In genomic region chr14:80055226-80055625, GRCh38 we compare ENCODE assay signal across 30 cellular contexts.
A peak's percentile ranks its signal among the peaks of the same experiment; 100 is the strongest.
DNase-seq lines count a peak whose midpoint lies in the region; ATAC-seq and TF ChIP-seq lines count a peak whose summit lies in the region.
"Had no signal": no experiment of that assay in that cellular context is flagged by ENCODE, and none has a peak within 500 bp of the region (broad histone marks: within the 10 kb centered on the region; RNA-seq: fewer than 3 reads in every experiment).

No MANE protein-coding gene starts in this region.

- H3K27me3 ChIP-seq in parathyroid adenoma (ENCODE audit: control insufficient read depth, insufficient read depth, low read length) = no peaks in the 10 kb centered on the region
- H3K27me3 ChIP-seq: gastroesophageal sphincter, MG63, uterus had no signal

- no peaks in the 10 kb centered on the region for H3K4me1 ChIP-seq in parathyroid adenoma
- H3K4me1 ChIP-seq: Caco-2, uterus had no signal

- no peak overlapping the region for H3K4me3 ChIP-seq in parathyroid adenoma (ENCODE audit: low read depth, low read length)
- H3K4me3 ChIP-seq: gastroesophageal sphincter, K562, MG63, uterus had no signal

- H3K4me2 ChIP-seq in parathyroid adenoma (ENCODE audit: low read length) = no peak overlapping the region

- H3K36me3 ChIP-seq in parathyroid adenoma (ENCODE audit: control insufficient read depth, insufficient read depth, low read length) = no peaks in the 10 kb centered on the region
- H3K36me3 ChIP-seq: gastroesophageal sphincter, MG63, thoracic aorta, uterus had no signal

- peak overlapping the region; percentile 5 for H2AFZ ChIP-seq in parathyroid adenoma

- H3K79me2 ChIP-seq in parathyroid adenoma = no peaks in the 10 kb centered on the region

- H3K9ac ChIP-seq in parathyroid adenoma = no peak overlapping the region

- H3K27ac ChIP-seq in parathyroid adenoma = no peak overlapping the region
- H3K27ac ChIP-seq: gastroesophageal sphincter, thoracic aorta, uterus had no signal

- no peaks in the 10 kb centered on the region for H3K9me3 ChIP-seq in parathyroid adenoma (ENCODE audit: control insufficient read depth, low read length)
- H3K9me3 ChIP-seq: Caco-2, MG63, thoracic aorta, uterus had no signal

- peak; percentile 56 for DNase-seq in EH (ENCODE audit: low read depth)
- DNase-seq in NCI-H446 treated with DMSO at 0.1 percent for 48 hours (lab: John Stamatoyannopoulos, UW) = peak; percentile 47
- peak; percentile 63 to 94 for DNase-seq in cerebellar nuclear complex (lab: John Stamatoyannopoulos, UW)
- no peak for DNase-seq in activated effector memory CD4-positive, alpha-beta T cell treated with anti-CD3 and anti-CD28 coated beads, Interleukin-2, amount 50 U/mL, for 16 hours
- DNase-seq in NCI-H128 (lab: John Stamatoyannopoulos, UW; ENCODE audit: unreplicated experiment) = no peak
- DNase-seq: ACHN; activated CD4-positive, alpha-beta T cell treated with anti-CD3 and anti-CD28 coated beads, Interleukin-2, amount 10 ng/mL, durations not matched to agents 24 days and 14 days; activated naive CD4-positive, alpha-beta T cell treated with anti-CD3 and anti-CD28 coated beads, Interleukin-2, amount 50 U/mL, for 16 hours; activated T-cell treated with anti-CD3 and anti-CD28 coated beads, Interleukin-2, amount 50 U/mL, for 48 hours; aorta; Caco-2; DND-41; effector memory CD4-positive, alpha-beta T cell; erythroblast; MG63; midbrain; naive thymus-derived CD8-positive, alpha-beta T cell; NCI-H1417 treated with DMSO at 0.1 percent for 48 hours; NCI-H524; stimulated activated CD4-positive, alpha-beta T cell treated with anti-CD3 and anti-CD28 coated beads, Interleukin-12 subunit alpha, Interleukin-12 subunit beta, amount 100 ng/mL, for 4 hours; stimulated activated CD4-positive, alpha-beta T cell treated with anti-CD3 and anti-CD28 coated beads, Interleukin-4, amount 100 ng/mL, for 24 hours; stimulated activated naive B cell treated with anti-CD40 and anti-IgM and Interleukin-4, amounts not matched to agents 10 μg/mL and 1 μg/mL and 100 μg/mL, for 72 hours; T-helper 2 cell; uterus had no signal

- no peak for TF ChIP-seq CTCF in parathyroid adenoma (IDR thresholded peaks at IDR 0.05)

- ATAC-seq in HG02981 (IDR thresholded peaks at IDR 0.05; ENCODE audit: unreplicated experiment) (no peak), HG02571 (IDR thresholded peaks at IDR 0.05; ENCODE audit: unreplicated experiment) (no peak)
- ATAC-seq: K562; naive thymus-derived CD8-positive, alpha-beta T cell; stimulated activated naive B cell treated with anti-CD40 and anti-IgM and Interleukin-4, amounts not matched to agents 10 μg/mL and 1 μg/mL and 100 μg/mL, for 72 hours had no signal

Comparison
In these comparisons a context has a peak if more than half of its experiments do, and no peak if none do; other contexts are left out.
1. DNase-seq: peak in EH (single experiment), NCI-H446 treated with DMSO at 0.1 percent for 48 hours (single experiment) and cerebellar nuclear complex (2 of 2); none in activated effector memory CD4-positive, alpha-beta T cell treated with anti-CD3 and anti-CD28 coated beads, Interleukin-2, amount 50 U/mL, for 16 hours (single experiment) and NCI-H128 (single experiment).